8 cellular contexts compared by ENCODE assay signal in the genomic region with DNA sequence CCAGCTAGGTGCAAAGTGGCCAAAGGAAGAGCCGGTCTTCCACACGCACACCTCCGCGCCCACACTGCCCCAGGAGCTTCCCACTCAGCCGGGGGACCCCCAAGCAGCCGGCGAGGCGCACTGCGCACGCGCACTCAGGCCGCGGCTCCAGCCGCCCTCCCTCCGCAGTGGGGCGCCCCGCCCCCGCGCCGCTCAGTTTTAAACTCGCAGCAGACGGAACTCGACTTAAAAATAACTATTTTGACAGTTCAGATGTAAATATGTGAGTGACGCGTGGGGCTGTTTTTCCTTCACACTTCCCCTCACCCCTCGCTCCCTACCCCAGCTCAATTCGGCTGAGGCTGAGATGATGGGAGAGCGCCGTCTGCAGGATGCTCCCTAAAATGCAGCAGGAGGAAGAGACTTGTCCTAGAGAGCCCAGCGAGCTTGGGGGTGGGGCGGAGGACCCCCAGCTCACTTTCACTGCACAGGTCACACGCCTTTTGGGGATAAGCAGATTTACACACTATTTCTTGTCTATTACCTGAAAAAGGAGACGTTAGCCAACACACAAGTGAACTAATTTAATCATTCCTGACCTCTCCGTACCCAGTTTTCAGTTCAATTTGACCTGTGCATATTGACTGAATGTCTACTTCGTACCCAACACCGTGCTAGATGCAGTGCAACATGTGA. TPM values are rescaled to one million over a fixed set of nuclear protein-coding genes. Genes with fewer than 3 reads are reported as not detected.
DNase-seq lines count a peak whose midpoint lies in the region; ATAC-seq and TF ChIP-seq lines count a peak whose summit lies in the region.

No MANE protein-coding gene starts in this region.

- peak; percentile 94 for TF ChIP-seq CTCF in epithelial cell of proximal tubule (conservative IDR thresholded peaks at IDR 0.05; ENCODE audit: low read depth, low read length)

- peak overlapping the region; percentile 55 for H3K4me3 ChIP-seq in epithelial cell of proximal tubule (ENCODE audit: low read depth, low read length)

- ATAC-seq in GM21786 (IDR thresholded peaks at IDR 0.05; ENCODE audit: unreplicated experiment), result no peak

- DNase-seq in ELF-1 (ENCODE audit: low read depth, low spot score), result peak; percentile 77
- peak; percentile 23 for DNase-seq in NCI-H1105 treated with DMSO at 0.1 percent for 48 hours (lab: John Stamatoyannopoulos, UW)
- peak; percentile 21 for DNase-seq in activated T-cell treated with anti-CD3 and anti-CD28 coated beads for 4 hours
- no peak for DNase-seq in epithelial cell of proximal tubule (ENCODE audit: low read depth)
- peak; percentile 62 for DNase-seq in mucosa of gallbladder (ENCODE audit: low spot score)
- DNase-seq in stimulated activated CD8-positive, alpha-beta memory T cell treated with anti-CD3 and anti-CD28 coated beads, Interleukin-7, amount 100 ng/mL, for 48 hours (ENCODE audit: extremely low read depth in 1 of 2, low read depth in 1 of 2), result peak; percentile 17 to 21
- no peak for DNase-seq in NCI-H510A (lab: John Stamatoyannopoulos, UW)

RNA-seq across cellular contexts. Expression of gene LEMD1, which starts 8.9 kb away (rescaled TPM):
- total RNA-seq in epithelial cell of proximal tubule, result 0.52 TPM in 1 of 2 replicates, not detected in the other
- total RNA-seq in mucosa of gallbladder, result 1.0 TPM

RNA-seq across cellular contexts. Expression of gene BLACAT1, which starts 25.1 kb away (rescaled TPM):
- total RNA-seq in epithelial cell of proximal tubule (0.36 and 3.9 TPM in 2 replicates), mucosa of gallbladder (0.81 TPM)

Comparison
In these comparisons a context has a peak if more than half of its experiments do, and no peak if none do; other contexts are left out.
1. DNase-seq: peak in ELF-1 (single experiment), NCI-H1105 treated with DMSO at 0.1 percent for 48 hours (single experiment), activated T-cell treated with anti-CD3 and anti-CD28 coated beads for 4 hours (single experiment), mucosa of gallbladder (single experiment) and stimulated activated CD8-positive, alpha-beta memory T cell treated with anti-CD3 and anti-CD28 coated beads, Interleukin-7, amount 100 ng/mL, for 48 hours (2 of 2); none in epithelial cell of proximal tubule (single experiment) and NCI-H510A (single experiment).